ENCODE assay signal across 9 cellular contexts in genomic region chr3:133821767-133822638, GRCh38. TPM values are rescaled to one million over a fixed set of nuclear protein-coding genes. Genes with fewer than 3 reads are reported as not detected.
DNase-seq lines count a peak whose midpoint lies in the region; ATAC-seq and TF ChIP-seq lines count a peak whose summit lies in the region.
"Had no signal": no experiment of that assay in that cellular context is flagged by ENCODE, and none has a peak within 500 bp of the region (broad histone marks: within the 10 kb centered on the region; RNA-seq: fewer than 3 reads in every experiment).

No MANE protein-coding gene starts in this region.

- no peaks in the 10 kb centered on the region for H3K9me3 ChIP-seq in BLaER1 treated with 17β-estradiol and CSF1 and Interleukin-3, amounts not matched to agents 10 nM and 100 nM (replicated peaks in 1 of 11)
- H3K9me3 ChIP-seq in breast epithelium (no peaks in the 10 kb centered on the region), lower lobe of right lung (no peaks in the 10 kb centered on the region)
- H3K9me3 ChIP-seq: ascending aorta had no signal

- no peak overlapping the region for H3K27ac ChIP-seq in BLaER1 treated with 17β-estradiol and CSF1 and Interleukin-3, amounts not matched to agents 10 nM and 100 nM
- H3K27ac ChIP-seq in breast epithelium (peak overlapping the region; percentile 0 to 9), lower lobe of right lung (no peak overlapping the region)
- H3K27ac ChIP-seq: ascending aorta had no signal

- TF ChIP-seq CTCF in breast epithelium (IDR thresholded peaks at IDR 0.05): no peak
- no peak for TF ChIP-seq CTCF in lower lobe of right lung (IDR thresholded peaks at IDR 0.05)

- peak overlapping the region in 2 of 11 experiments; percentile 1 to 4; a peak in 1 of 22 replicates for H3K9ac ChIP-seq in BLaER1 treated with 17β-estradiol and CSF1 and Interleukin-3, amounts not matched to agents 10 nM and 100 nM

- H3K4me1 ChIP-seq in BLaER1 treated with 17β-estradiol and CSF1 and Interleukin-3, amounts not matched to agents 10 nM and 100 nM: peaks cover 0 to 39% (median 32%) of the 10 kb centered on the region in 10 experiments; a peak in 16 of 20 replicates
- H3K4me1 ChIP-seq in breast epithelium (no peaks in the 10 kb centered on the region), lower lobe of right lung (no peaks in the 10 kb centered on the region)
- H3K4me1 ChIP-seq: ascending aorta had no signal

- H3K27me3 ChIP-seq in BLaER1 treated with 17β-estradiol and CSF1 and Interleukin-3, amounts not matched to agents 10 nM and 100 nM: no peaks in the 10 kb centered on the region
- H3K27me3 ChIP-seq in breast epithelium (no peaks in the 10 kb centered on the region), lower lobe of right lung (ENCODE audit: low read depth) (no peaks in the 10 kb centered on the region)
- H3K27me3 ChIP-seq: ascending aorta had no signal

- peak overlapping the region in 8 of 11 experiments; percentile 51 to 86 (median 74); a peak in 17 of 22 replicates for H3K4me2 ChIP-seq in BLaER1 treated with 17β-estradiol and CSF1 and Interleukin-3, amounts not matched to agents 10 nM and 100 nM

- peak overlapping the region in 1 of 10 experiments; percentile 18; a peak in 1 of 20 replicates for H3K4me3 ChIP-seq in BLaER1 treated with 17β-estradiol and CSF1 and Interleukin-3, amounts not matched to agents 10 nM and 100 nM
- H3K4me3 ChIP-seq in breast epithelium (no peak overlapping the region), lower lobe of right lung (no peak overlapping the region)
- H3K4me3 ChIP-seq: ascending aorta had no signal

- intact Hi-C loops in breast epithelium (cut with DNase I; ENCODE audit: low total_unique reads) (no loop called here), lower lobe of right lung (cut with DNase I) (no loop called here)

- H4K20me1 ChIP-seq in BLaER1 treated with 17β-estradiol and CSF1 and Interleukin-3, amounts not matched to agents 10 nM and 100 nM: peaks cover 0 to 56% (median 23%) of the 10 kb centered on the region in 11 experiments; a peak in 15 of 22 replicates

- ATAC-seq in lower lobe of right lung (peak; percentile 14 to 62), HG03432 (IDR thresholded peaks at IDR 0.05; ENCODE audit: unreplicated experiment) (no peak), HG02678 (IDR thresholded peaks at IDR 0.05; ENCODE audit: unreplicated experiment) (no peak), GM21786 (IDR thresholded peaks at IDR 0.05; ENCODE audit: unreplicated experiment) (no peak)

- no peak for TF ChIP-seq POLR2A in breast epithelium (IDR thresholded peaks at IDR 0.05)

- peaks cover 63 to 91% (median 85%) of the 10 kb centered on the region in 11 experiments for H3K36me3 ChIP-seq in BLaER1 treated with 17β-estradiol and CSF1 and Interleukin-3, amounts not matched to agents 10 nM and 100 nM
- H3K36me3 ChIP-seq in breast epithelium (peaks cover 6% of the 10 kb centered on the region), lower lobe of right lung (peaks cover 70% of the 10 kb centered on the region)

- DNase-seq in Kasumi-1 (lab: John Stamatoyannopoulos, UW): peak; percentile 17 to 38
- DNase-seq in breast epithelium (ENCODE audit: low spot score in 2 of 2): no peak
- no peak for DNase-seq in lower lobe of right lung
- DNase-seq in NCI-H2081 treated with DMSO at 0.1 percent for 48 hours (lab: John Stamatoyannopoulos, UW): no peak

RNA-seq across cellular contexts. Expression of gene SRPRB, which starts 16.4 kb away (rescaled TPM):
- total RNA-seq in breast epithelium (10 to 100 TPM; 17.1 to 35.1 (median 28.4) TPM), lower lobe of right lung (43.3 TPM)

Comparison
In these comparisons a context has a peak if more than half of its experiments do, and no peak if none do; other contexts are left out.
1. H3K27ac ChIP-seq: peak in breast epithelium (2 of 2); none in BLaER1 treated with 17β-estradiol and CSF1 and Interleukin-3, amounts not matched to agents 10 nM and 100 nM (0 of 11) and lower lobe of right lung (single experiment).
2. DNase-seq: peak in Kasumi-1 (2 of 2); none in breast epithelium (0 of 2), lower lobe of right lung (single experiment) and NCI-H2081 treated with DMSO at 0.1 percent for 48 hours (single experiment).
3. ATAC-seq: peak in lower lobe of right lung (2 of 2); none in HG03432 (single experiment), HG02678 (single experiment) and GM21786 (single experiment).